ENCODE assay signal across 8 cellular contexts in the genomic region with DNA sequence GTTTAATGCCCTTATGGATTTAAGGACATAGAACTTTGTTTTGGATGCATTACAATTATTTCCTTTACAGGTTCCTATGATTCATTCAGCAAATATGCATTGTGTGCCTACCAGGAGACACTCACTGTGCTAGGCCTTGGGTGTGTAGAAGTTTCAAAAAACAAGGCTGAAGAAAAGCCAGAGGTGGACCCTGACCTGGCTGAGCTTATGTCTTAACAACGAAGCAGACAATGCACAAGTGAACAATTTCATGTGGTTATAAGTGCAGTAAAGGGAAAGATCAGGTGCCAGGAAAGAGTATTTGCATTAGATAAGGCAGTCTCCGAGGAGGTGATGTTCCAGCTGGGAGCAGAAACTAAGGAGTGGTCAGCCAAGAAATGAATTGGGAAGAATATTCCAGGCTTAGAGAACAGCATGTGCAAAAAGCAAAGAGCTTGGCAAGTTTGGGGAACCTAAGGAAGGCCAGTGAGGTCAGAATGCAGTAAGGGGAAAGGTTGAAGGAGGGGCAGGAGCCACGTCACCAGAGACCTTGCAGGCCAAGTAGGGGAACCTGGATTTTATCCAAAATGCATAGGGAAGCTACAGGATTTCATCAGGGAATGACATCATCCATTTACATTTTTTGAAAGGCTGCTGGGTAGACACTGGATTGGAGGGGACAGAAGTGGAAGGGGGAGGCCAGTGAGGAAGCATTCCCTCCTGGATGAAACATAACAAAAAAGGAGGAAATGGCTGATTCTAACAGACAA.
A peak's percentile ranks its signal among the peaks of the same experiment; 100 is the strongest.
DNase-seq lines count a peak whose midpoint lies in the region; ATAC-seq and TF ChIP-seq lines count a peak whose summit lies in the region.

No MANE protein-coding gene starts in this region.

- no peaks in the 10 kb centered on the region for H3K9me3 Mint-ChIP-seq in nephron
- no peaks in the 10 kb centered on the region for H3K9me3 Mint-ChIP-seq in naive thymus-derived CD8-positive, alpha-beta T cell
- no peaks in the 10 kb centered on the region for H3K9me3 Mint-ChIP-seq in activated CD4-positive, alpha-beta T cell treated with anti-CD3 and anti-CD28 coated beads, Interleukin-2, amount 10 ng/mL, durations not matched to agents 24 days and 14 days

- intact Hi-C loops in activated CD4-positive, alpha-beta T cell treated with anti-CD3 and anti-CD28 coated beads, Interleukin-2, amount 10 ng/mL, durations not matched to agents 24 days and 14 days (cut with micrococcal nuclease), result no loop called here

- no peaks in the 10 kb centered on the region for H3K27me3 ChIP-seq in RWPE2 (ENCODE audit: insufficient read depth, poor library complexity, severe bottlenecking)

- 0 out of 2 replicates have a peak, but pooled peaks cover 4% of the 10 kb centered on the region for H3K36me3 ChIP-seq in RWPE2 (ENCODE audit: low read depth)

- DNase-seq in EH (ENCODE audit: low read depth) (peak; percentile 81), RWPE2 (ENCODE audit: low spot score) (peak; percentile 73), fibroblast of the aortic adventitia (ENCODE audit: low read depth) (peak; percentile 83), SIG-M5 treated with dmso at 0.1 percent for 504 hours (lab: John Stamatoyannopoulos, UW; ENCODE audit: unreplicated experiment) (no peak)
- DNase-seq in naive thymus-derived CD8-positive, alpha-beta T cell, result no peak
- DNase-seq in activated CD4-positive, alpha-beta T cell treated with anti-CD3 and anti-CD28 coated beads, Interleukin-2, amount 10 ng/mL, durations not matched to agents 24 days and 14 days, result no peak

- H3K27me3 Mint-ChIP-seq in nephron (ENCODE audit: low read depth), result peaks cover 8% of the 10 kb centered on the region
- H3K27me3 Mint-ChIP-seq in naive thymus-derived CD8-positive, alpha-beta T cell, result peaks cover 2 to 11% (median 6%) of the 10 kb centered on the region in 5 donors
- peaks cover 8% of the 10 kb centered on the region for H3K27me3 Mint-ChIP-seq in activated CD4-positive, alpha-beta T cell treated with anti-CD3 and anti-CD28 coated beads, Interleukin-2, amount 10 ng/mL, durations not matched to agents 24 days and 14 days

- H3K4me1 ChIP-seq in RWPE2 (ENCODE audit: insufficient read depth, poor library complexity, severe bottlenecking), result peaks cover 62% of the 10 kb centered on the region

- no peak overlapping the region for H3K4me3 ChIP-seq in RWPE2 (ENCODE audit: severe bottlenecking)
- no peak overlapping the region for H3K4me3 ChIP-seq in fibroblast of the aortic adventitia (ENCODE audit: low read depth, low read length)

- TF ChIP-seq CTCF in RWPE2 (IDR thresholded peaks at IDR 0.05; ENCODE audit: poor library complexity, severe bottlenecking), result no peak
- no peak for TF ChIP-seq CTCF in fibroblast of the aortic adventitia (IDR thresholded peaks at IDR 0.05; ENCODE audit: insufficient read depth, low read length)
- TF ChIP-seq CTCF in nephron (IDR thresholded peaks at IDR 0.05; ENCODE audit: unreplicated experiment in 3 of 3), result no peak

- no peaks in the 10 kb centered on the region for H3K9me3 ChIP-seq in RWPE2 (ENCODE audit: severe bottlenecking)

- H3K4me3 Mint-ChIP-seq in nephron, result no peak overlapping the region
- no peak overlapping the region for H3K4me3 Mint-ChIP-seq in naive thymus-derived CD8-positive, alpha-beta T cell
- H3K4me3 Mint-ChIP-seq in activated CD4-positive, alpha-beta T cell treated with anti-CD3 and anti-CD28 coated beads, Interleukin-2, amount 10 ng/mL, durations not matched to agents 24 days and 14 days, result no peak overlapping the region

- peak overlapping the region; percentile 96 for H3K27ac ChIP-seq in RWPE2 (ENCODE audit: poor library complexity, severe bottlenecking)

- H3K36me3 Mint-ChIP-seq in nephron (ENCODE audit: low read depth), result peaks cover 32% of the 10 kb centered on the region
- H3K36me3 Mint-ChIP-seq in naive thymus-derived CD8-positive, alpha-beta T cell, result no peaks in the 10 kb centered on the region
- no peaks in the 10 kb centered on the region for H3K36me3 Mint-ChIP-seq in activated CD4-positive, alpha-beta T cell treated with anti-CD3 and anti-CD28 coated beads, Interleukin-2, amount 10 ng/mL, durations not matched to agents 24 days and 14 days (ENCODE audit: low read depth)

- POLR2A ChIA-PET in naive thymus-derived CD8-positive, alpha-beta T cell (lab: Charles Lee), result no interaction called here

- peak overlapping the region; percentile 56 to 80 (median 74) for H3K27ac Mint-ChIP-seq in nephron
- no peak overlapping the region for H3K27ac Mint-ChIP-seq in naive thymus-derived CD8-positive, alpha-beta T cell
- no peak overlapping the region for H3K27ac Mint-ChIP-seq in activated CD4-positive, alpha-beta T cell treated with anti-CD3 and anti-CD28 coated beads, Interleukin-2, amount 10 ng/mL, durations not matched to agents 24 days and 14 days

- ATAC-seq in RWPE2 (ENCODE audit: low read depth), result peak; percentile 70
- no peak for ATAC-seq in naive thymus-derived CD8-positive, alpha-beta T cell
- no peak for ATAC-seq in HG02763 (IDR thresholded peaks at IDR 0.05; ENCODE audit: unreplicated experiment)

- H3K4me1 Mint-ChIP-seq in nephron, result peaks cover 75% of the 10 kb centered on the region
- H3K4me1 Mint-ChIP-seq in naive thymus-derived CD8-positive, alpha-beta T cell, result no peaks in the 10 kb centered on the region
- no peaks in the 10 kb centered on the region for H3K4me1 Mint-ChIP-seq in activated CD4-positive, alpha-beta T cell treated with anti-CD3 and anti-CD28 coated beads, Interleukin-2, amount 10 ng/mL, durations not matched to agents 24 days and 14 days

Comparison
In these comparisons a context has a peak if more than half of its experiments do, and no peak if none do; other contexts are left out.
1. DNase-seq: peak in EH (single experiment), RWPE2 (single experiment) and fibroblast of the aortic adventitia (single experiment); none in naive thymus-derived CD8-positive, alpha-beta T cell (0 of 10), activated CD4-positive, alpha-beta T cell treated with anti-CD3 and anti-CD28 coated beads, Interleukin-2, amount 10 ng/mL, durations not matched to agents 24 days and 14 days (single experiment) and SIG-M5 treated with dmso at 0.1 percent for 504 hours (single experiment).
2. H3K27ac Mint-ChIP-seq: peak in nephron (3 of 3); none in naive thymus-derived CD8-positive, alpha-beta T cell (0 of 10) and activated CD4-positive, alpha-beta T cell treated with anti-CD3 and anti-CD28 coated beads, Interleukin-2, amount 10 ng/mL, durations not matched to agents 24 days and 14 days (single experiment).